ENCODE assay signal across 21 cellular contexts in genomic region chr5:85182344-85182743, GRCh38.
DNase-seq lines count a peak whose midpoint lies in the region; ATAC-seq, FAIRE-seq and TF ChIP-seq lines count a peak whose summit lies in the region.
"Had no signal": no experiment of that assay in that cellular context is flagged by ENCODE, and none has a peak within 500 bp of the region (broad histone marks: within the 10 kb centered on the region; RNA-seq: fewer than 3 reads in every experiment).

No MANE protein-coding gene starts in this region.

- no peak overlapping the region for H3K4ac ChIP-seq in H9 (ENCODE audit: low read depth, low read length)

- no peak overlapping the region for H2BK120ac ChIP-seq in H9 (ENCODE audit: low read depth, low read length, poor library complexity, severe bottlenecking)

- no peak overlapping the region for H4K5ac ChIP-seq in H9 (ENCODE audit: insufficient read length, low read depth, low read length)

- no peak overlapping the region for H3K27ac ChIP-seq in H9 (ENCODE audit: insufficient read length, low read depth, low read length)
- H3K27ac ChIP-seq in kidney (ENCODE audit: low read depth in 2 of 2, low read length in 2 of 2), result no peak overlapping the region
- no peak overlapping the region for H3K27ac ChIP-seq in A673 (ENCODE audit: low read depth, low read length, poor library complexity, severe bottlenecking)
- H3K27ac ChIP-seq: BLaER1 treated with 17β-estradiol and CSF1 and Interleukin-3, amounts not matched to agents 10 nM and 100 nM had no signal

- no peaks in the 10 kb centered on the region for H3K9me3 Mint-ChIP-seq in H9
- no peaks in the 10 kb centered on the region for H3K9me3 Mint-ChIP-seq in naive thymus-derived CD8-positive, alpha-beta T cell

- WGBS in H9 (ENCODE audit: extremely low coverage, insufficient read length, low lambda C conversion rate), result no CpG with 5 or more reads among the region's 12 CpGs

- no peaks in the 10 kb centered on the region for H3K23me2 ChIP-seq in H9 (ENCODE audit: insufficient read length, low read depth, low read length, poor library complexity, severe bottlenecking)

- CTCF ChIA-PET in A673 (lab: Charles Lee), result no interaction called here

- no peak for FAIRE-seq in kidney (lab: Jason Lieb, UNC)
- FAIRE-seq: G401.6, GM12892, GM18507, HTR-8/SVneo, K562 had no signal

- no TSS peak for BruUV-seq in A673 (replicated peaks; lab: Mats Ljungman, UMichigan)

- intact Hi-C loops in kidney (cut with DNase I), result no loop called here
- intact Hi-C loops in posterior vena cava (cut with DNase I), result no loop called here
- intact Hi-C loops in A673 (cut with micrococcal nuclease; ENCODE audit: unreplicated experiment), result no loop called here

- DNase-seq in H9 (no peak), kidney (peak; percentile 66), myocyte (ENCODE audit: low read depth) (peak; percentile 83), posterior vena cava (ENCODE audit: low spot score) (peak; percentile 72), DMS114 treated with DMSO at 0.1 percent for 48 hours (lab: John Stamatoyannopoulos, UW; ENCODE audit: unreplicated experiment) (no peak), A673 (ENCODE audit: low spot score) (no peak), NCI-H128 (lab: John Stamatoyannopoulos, UW; ENCODE audit: unreplicated experiment) (no peak)
- no peak for DNase-seq in naive thymus-derived CD8-positive, alpha-beta T cell
- DNase-seq: 8988T; CD8-positive, alpha-beta T cell; COR-L47; DMS 273 treated with DMSO at 0.1 percent for 48 hours; HCEC 1CT; IMR-90 had no signal

- H3K23ac ChIP-seq in H9 (ENCODE audit: insufficient read length, low read depth, low read length), result no peak overlapping the region

- no peaks in the 10 kb centered on the region for H3K36me3 Mint-ChIP-seq in H9 (ENCODE audit: insufficient read depth in 1 of 3, low read depth in 3 of 3)
- H3K36me3 Mint-ChIP-seq in naive thymus-derived CD8-positive, alpha-beta T cell, result no peaks in the 10 kb centered on the region
- H3K36me3 Mint-ChIP-seq: CD8-positive, alpha-beta T cell had no signal

- no peak overlapping the region for H3K4me2 ChIP-seq in H9 (ENCODE audit: insufficient read depth, insufficient read length, low read length)
- H3K4me2 ChIP-seq: BLaER1 treated with 17β-estradiol and CSF1 and Interleukin-3, amounts not matched to agents 10 nM and 100 nM had no signal

- H2BK5ac ChIP-seq in H9 (ENCODE audit: insufficient read length, low read length), result no peak overlapping the region

- POLR2A ChIA-PET in naive thymus-derived CD8-positive, alpha-beta T cell (lab: Charles Lee), result no interaction called here
- POLR2A ChIA-PET in A673 (lab: Charles Lee; ENCODE audit: low non-redundant PET), result interaction anchor here (0.6 kb wide), 1 partner anchor 18 kb away, joined by 4 read pairs; no protein-coding TSS in a partner anchor

- peak overlapping the region; percentile 20 for H3K18ac ChIP-seq in H9 (ENCODE audit: insufficient read length, low read depth, low read length)

- H3K4me1 ChIP-seq in H9 (ENCODE audit: insufficient read depth, low read length) (no peaks in the 10 kb centered on the region), kidney (ENCODE audit: control insufficient read depth in 1 of 2, insufficient read depth in 1 of 2, low read depth in 1 of 2, low read length in 2 of 2) (no peaks in the 10 kb centered on the region), A673 (ENCODE audit: insufficient read depth, low read length, poor library complexity, severe bottlenecking) (no peaks in the 10 kb centered on the region)
- H3K4me1 ChIP-seq: BLaER1 treated with 17β-estradiol and CSF1 and Interleukin-3, amounts not matched to agents 10 nM and 100 nM had no signal

- H3K14ac ChIP-seq in H9 (ENCODE audit: insufficient read depth, low read length), result no peak overlapping the region

- no peaks in the 10 kb centered on the region for H3K79me2 ChIP-seq in H9 (ENCODE audit: insufficient read depth, low read length)

- no peaks in the 10 kb centered on the region for H3K27me3 Mint-ChIP-seq in H9 (ENCODE audit: low read depth)
- no peaks in the 10 kb centered on the region for H3K27me3 Mint-ChIP-seq in naive thymus-derived CD8-positive, alpha-beta T cell
- H3K27me3 Mint-ChIP-seq: B cell had no signal

- no peaks in the 10 kb centered on the region for H4K20me1 ChIP-seq in H9 (ENCODE audit: control insufficient read depth, insufficient read depth, insufficient read length)
- H4K20me1 ChIP-seq: BLaER1 treated with 17β-estradiol and CSF1 and Interleukin-3, amounts not matched to agents 10 nM and 100 nM had no signal

- H3K9me3 ChIP-seq in H9 (ENCODE audit: control insufficient read depth, low read depth, low read length) (no peaks in the 10 kb centered on the region), kidney (ENCODE audit: control insufficient read depth in 1 of 2, low read length in 2 of 2) (no peaks in the 10 kb centered on the region), A673 (ENCODE audit: low read depth, low read length, poor library complexity, severe bottlenecking) (no peaks in the 10 kb centered on the region)

- no peak overlapping the region for H2AK5ac ChIP-seq in H9 (ENCODE audit: insufficient read length, low read length)

- no peak overlapping the region for H3K56ac ChIP-seq in H9 (ENCODE audit: insufficient read length, low read depth, low read length)

- H2BK20ac ChIP-seq in H9 (ENCODE audit: low read depth, low read length, poor library complexity, severe bottlenecking), result no peak overlapping the region

- 0 out of 4 replicates have a peak, but pooled peaks cover 0 to 2% of the 10 kb centered on the region in 2 experiments for H3K4me1 Mint-ChIP-seq in H9
- H3K4me1 Mint-ChIP-seq in naive thymus-derived CD8-positive, alpha-beta T cell, result peaks cover 0 to under 1% (median 0%) of the 10 kb centered on the region in 4 donors
- H3K4me1 Mint-ChIP-seq: B cell had no signal

- H3K9ac ChIP-seq in H9 (ENCODE audit: extremely low read depth, insufficient read length, low read length), result no peak overlapping the region
- no peak overlapping the region for H3K9ac ChIP-seq in kidney (ENCODE audit: low read length in 2 of 2)
- H3K9ac ChIP-seq: BLaER1 treated with 17β-estradiol and CSF1 and Interleukin-3, amounts not matched to agents 10 nM and 100 nM had no signal

- H3K4me3 ChIP-seq in kidney (ENCODE audit: low read length in 2 of 2), result no peak overlapping the region
- no peak overlapping the region for H3K4me3 ChIP-seq in A673 (ENCODE audit: low read depth, low read length, poor library complexity, severe bottlenecking)
- H3K4me3 ChIP-seq: BLaER1 treated with 17β-estradiol and CSF1 and Interleukin-3, amounts not matched to agents 10 nM and 100 nM; K562 had no signal

- H3K4me3 Mint-ChIP-seq in H9, result no peak overlapping the region
- no peak overlapping the region for H3K4me3 Mint-ChIP-seq in naive thymus-derived CD8-positive, alpha-beta T cell
- H3K4me3 Mint-ChIP-seq: B cell; CD8-positive, alpha-beta T cell had no signal

- H4K8ac ChIP-seq in H9 (replicated peaks; ENCODE audit: insufficient read length, low read depth, low read length), result no peak overlapping the region

- ATAC-seq in naive thymus-derived CD8-positive, alpha-beta T cell, result no peak
- ATAC-seq: CD8-positive, alpha-beta T cell; K562 had no signal

- H3K79me1 ChIP-seq in H9 (ENCODE audit: insufficient read depth, low read depth, low read length, poor library complexity, severe bottlenecking), result no peaks in the 10 kb centered on the region

- no peak overlapping the region for H4K91ac ChIP-seq in H9 (ENCODE audit: insufficient read length, low read depth, low read length)

- H2BK12ac ChIP-seq in H9 (ENCODE audit: insufficient read length, low read depth, low read length), result no peak overlapping the region

- H3K27ac Mint-ChIP-seq in H9, result peak overlapping the region in 1 of 3 experiments; percentile 39; a peak in 1 of 7 replicates
- no peak overlapping the region for H3K27ac Mint-ChIP-seq in naive thymus-derived CD8-positive, alpha-beta T cell
- H3K27ac Mint-ChIP-seq: B cell; CD8-positive, alpha-beta T cell had no signal

- TF ChIP-seq CTCF in H9 (conservative IDR thresholded peaks at IDR 0.05) (no peak), kidney (IDR thresholded peaks at IDR 0.05; ENCODE audit: borderline replicate concordance, extremely low read depth, insufficient read depth) (no peak), A673 (conservative IDR thresholded peaks at IDR 0.05; ENCODE audit: low read depth, low read length) (no peak)

- H3T11ph ChIP-seq in H9 (ENCODE audit: low read length), result no peak overlapping the region

- H2AFZ ChIP-seq in H9 (ENCODE audit: low read length), result peak overlapping the region; percentile 45

- H3K36me3 ChIP-seq in kidney (ENCODE audit: control insufficient read depth in 1 of 2, insufficient read depth in 2 of 2, low read length in 2 of 2) (no peaks in the 10 kb centered on the region), A673 (ENCODE audit: insufficient read depth, low read length, poor library complexity, severe bottlenecking) (no peaks in the 10 kb centered on the region)
- H3K36me3 ChIP-seq: BLaER1 treated with 17β-estradiol and CSF1 and Interleukin-3, amounts not matched to agents 10 nM and 100 nM had no signal

- H3K27me3 ChIP-seq in H9 (ENCODE audit: insufficient read depth, low read length) (no peaks in the 10 kb centered on the region), A673 (replicated peaks; ENCODE audit: insufficient read depth, low read depth, low read length, poor library complexity) (no peaks in the 10 kb centered on the region)
- H3K27me3 ChIP-seq: BLaER1 treated with 17β-estradiol and CSF1 and Interleukin-3, amounts not matched to agents 10 nM and 100 nM had no signal

- H2BK15ac ChIP-seq in H9 (ENCODE audit: low read depth, low read length), result no peak overlapping the region

Comparison
In these comparisons a context has a peak if more than half of its experiments do, and no peak if none do; other contexts are left out.
1. DNase-seq: peak in kidney (single experiment), myocyte (single experiment) and posterior vena cava (single experiment); none in H9 (single experiment), DMS114 treated with DMSO at 0.1 percent for 48 hours (single experiment), naive thymus-derived CD8-positive, alpha-beta T cell (0 of 10), A673 (single experiment) and NCI-H128 (single experiment).